ENCODE assay signal across 8 cellular contexts in genomic region chr4:41887821-41888699, GRCh38. TPM values are rescaled to one million over a fixed set of nuclear protein-coding genes. Genes with fewer than 3 reads are reported as not detected.
DNase-seq lines count a peak whose midpoint lies in the region; ATAC-seq and TF ChIP-seq lines count a peak whose summit lies in the region.

No MANE protein-coding gene starts in this region.

- peaks cover 83% of the 10 kb centered on the region for H3K27me3 ChIP-seq in cardiac muscle cell

- no peak overlapping the region for H3K4me3 ChIP-seq in cardiac muscle cell

- no peaks in the 10 kb centered on the region for H3K9me3 ChIP-seq in cardiac muscle cell (ENCODE audit: low read depth)

- H3K36me3 ChIP-seq in cardiac muscle cell: no peaks in the 10 kb centered on the region

- peaks cover 17% of the 10 kb centered on the region for H3K27me3 Mint-ChIP-seq in activated CD4-positive, alpha-beta memory T cell treated with anti-CD3 and anti-CD28 coated beads for 36 hours

- ATAC-seq in Right ventricle myocardium inferior (no peak), HG02852 (IDR thresholded peaks at IDR 0.05; ENCODE audit: unreplicated experiment) (no peak)

- H3K36me3 Mint-ChIP-seq in activated CD4-positive, alpha-beta memory T cell treated with anti-CD3 and anti-CD28 coated beads for 36 hours: no peaks in the 10 kb centered on the region

- intact Hi-C loops in Right ventricle myocardium inferior (cut with DNase I): no loop called here
- intact Hi-C loops in activated CD4-positive, alpha-beta memory T cell treated with anti-CD3 and anti-CD28 coated beads for 36 hours (cut with micrococcal nuclease): loop anchor here (1.0 kb wide), 1 partner anchor 195 kb away; no protein-coding TSS in a partner anchor

- H3K4me3 Mint-ChIP-seq in activated CD4-positive, alpha-beta memory T cell treated with anti-CD3 and anti-CD28 coated beads for 36 hours: no peak overlapping the region

- peak; percentile 88 for TF ChIP-seq CTCF in cardiac muscle cell (IDR thresholded peaks at IDR 0.05; ENCODE audit: low read depth, low read length)

- no peak overlapping the region for H3K27ac ChIP-seq in cardiac muscle cell

- CTCF ChIA-PET in activated CD4-positive, alpha-beta memory T cell treated with anti-CD3 and anti-CD28 coated beads for 36 hours (lab: Charles Lee): interaction anchor here (0.6 to 3.5 kb wide), 16 partner anchors 8 to 632 kb away, joined by 3 to 24 read pairs (median 4); no protein-coding TSS in a partner anchor

- no peaks in the 10 kb centered on the region for H3K4me1 ChIP-seq in cardiac muscle cell (ENCODE audit: low read depth)

- H3K27ac Mint-ChIP-seq in activated CD4-positive, alpha-beta memory T cell treated with anti-CD3 and anti-CD28 coated beads for 36 hours: no peak overlapping the region

- H3K4me1 Mint-ChIP-seq in activated CD4-positive, alpha-beta memory T cell treated with anti-CD3 and anti-CD28 coated beads for 36 hours (ENCODE audit: low read depth): no peaks in the 10 kb centered on the region

- H3K9me3 Mint-ChIP-seq in activated CD4-positive, alpha-beta memory T cell treated with anti-CD3 and anti-CD28 coated beads for 36 hours: no peaks in the 10 kb centered on the region

- DNase-seq in cardiac muscle cell (ENCODE audit: low read depth in 1 of 2, low spot score in 1 of 2) (peak; percentile 53 to 64), Right ventricle myocardium inferior (ENCODE audit: missing footprints) (no peak), NCI-H1105 treated with DMSO at 0.1 percent for 48 hours (lab: John Stamatoyannopoulos, UW) (peak; percentile 14), glomerular visceral epithelial cell (ENCODE audit: extremely low spot score) (peak; percentile 43), NCI-H2107 treated with DMSO at 0.1 percent for 48 hours (lab: John Stamatoyannopoulos, UW; ENCODE audit: unreplicated experiment) (no peak)
- DNase-seq in activated CD4-positive, alpha-beta memory T cell treated with anti-CD3 and anti-CD28 coated beads for 36 hours: peak; percentile 48
- peak in 2 of 3 donors; percentile 29 to 38 for DNase-seq in stimulated activated CD4-positive, alpha-beta T cell treated with anti-CD3 and anti-CD28 coated beads, TNF-alpha, amount 100 ng/mL, for 48 hours (ENCODE audit: low read depth in 3 of 3)

- POLR2A ChIA-PET in activated CD4-positive, alpha-beta memory T cell treated with anti-CD3 and anti-CD28 coated beads for 36 hours (lab: Charles Lee): no interaction called here

RNA-seq across cellular contexts. Expression of gene TMEM33, which starts 47.2 kb away (rescaled TPM):
- 18.9 and 25.2 TPM in 2 replicates for total RNA-seq in cardiac muscle cell
- 16.5 and 17.2 TPM in 2 replicates for polyA plus RNA-seq in cardiac muscle cell
- total RNA-seq in Right ventricle myocardium inferior: 21.5 TPM
- 10 to 100 TPM; 40.7 to 44.8 TPM for total RNA-seq in activated CD4-positive, alpha-beta memory T cell treated with anti-CD3 and anti-CD28 coated beads for 36 hours

Comparison
In these comparisons a context has a peak if more than half of its experiments do, and no peak if none do; other contexts are left out.
1. DNase-seq: peak in cardiac muscle cell (2 of 2), NCI-H1105 treated with DMSO at 0.1 percent for 48 hours (single experiment), activated CD4-positive, alpha-beta memory T cell treated with anti-CD3 and anti-CD28 coated beads for 36 hours (single experiment), glomerular visceral epithelial cell (single experiment) and stimulated activated CD4-positive, alpha-beta T cell treated with anti-CD3 and anti-CD28 coated beads, TNF-alpha, amount 100 ng/mL, for 48 hours (2 of 3); none in Right ventricle myocardium inferior (single experiment) and NCI-H2107 treated with DMSO at 0.1 percent for 48 hours (single experiment).